ENCODE assay signal across 30 cellular contexts in the genomic region with DNA sequence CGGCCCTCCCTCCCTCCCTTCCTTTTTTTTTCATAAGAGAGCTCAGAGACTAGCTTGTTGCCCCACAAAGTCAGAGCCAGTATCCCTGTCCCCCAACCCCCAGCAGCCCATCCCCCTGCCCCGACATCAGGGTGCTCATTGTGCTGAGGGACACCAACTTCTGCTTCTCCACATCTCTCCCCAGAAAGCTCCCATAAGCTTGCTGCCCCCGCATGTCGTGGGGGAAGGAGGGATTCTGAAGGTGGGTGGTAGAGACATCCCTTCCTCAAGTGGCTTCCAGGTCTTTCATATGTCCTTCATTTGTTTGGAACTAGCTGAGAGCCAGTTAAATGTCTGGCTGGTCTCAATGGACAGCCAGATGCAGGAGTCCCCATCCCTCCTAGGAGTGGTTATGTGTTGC. TPM values are rescaled to one million over a fixed set of nuclear protein-coding genes. Genes with fewer than 3 reads are reported as not detected.
"Had no signal": no experiment of that assay in that cellular context is flagged by ENCODE, and none has a peak within 500 bp of the region (broad histone marks: within the 10 kb centered on the region; RNA-seq: fewer than 3 reads in every experiment).

No MANE protein-coding gene starts in this region.

- DNase-seq: immature natural killer cell; kidney; left ventricle myocardium inferior; midbrain; mucosa of descending colon; naive thymus-derived CD4-positive, alpha-beta T cell; pancreas; retina; right cardiac atrium; sigmoid colon; small intestine; spleen; stimulated activated CD4-positive, alpha-beta T cell treated with anti-CD3 and anti-CD28 coated beads, Interleukin-4, amount 100 ng/mL, for 24 hours; stimulated activated naive CD4-positive, alpha-beta T cell; testis; thyroid gland; transverse colon; upper lobe of left lung had no signal

- H3K36me3 Mint-ChIP-seq: naive thymus-derived CD4-positive, alpha-beta T cell; natural killer cell treated with Interleukin-12 subunit alpha and Interleukin-12 subunit beta and Interleukin-15 and Interleukin-18, amount 100 ng/mL, for 72 hours; stimulated activated effector memory CD8-positive, alpha-beta T cell treated with anti-CD3 and anti-CD28 coated beads, Interleukin-12 subunit alpha, Interleukin-12 subunit beta, amount 100 ng/mL, for 72 hours had no signal

- H3K4me3 Mint-ChIP-seq: immature natural killer cell; naive thymus-derived CD4-positive, alpha-beta T cell; natural killer cell treated with Interleukin-12 subunit alpha and Interleukin-12 subunit beta and Interleukin-15 and Interleukin-18, amount 100 ng/mL, for 72 hours; stimulated activated effector memory CD8-positive, alpha-beta T cell treated with anti-CD3 and anti-CD28 coated beads, Interleukin-12 subunit alpha, Interleukin-12 subunit beta, amount 100 ng/mL, for 72 hours; stimulated activated naive CD8-positive, alpha-beta T cell treated with anti-CD3 and anti-CD28 coated beads, Interleukin-15, Interleukin-2, amounts not matched to agents 100 ng/mL and 50 ng/mL, for 24 hours had no signal

- H3K4me1 Mint-ChIP-seq: immature natural killer cell; naive thymus-derived CD4-positive, alpha-beta T cell had no signal

- H3K27me3 ChIP-seq: testis, thyroid gland, vagina had no signal

- ATAC-seq: mucosa of descending colon; naive thymus-derived CD4-positive, alpha-beta T cell; natural killer cell treated with Interleukin-12 subunit alpha and Interleukin-12 subunit beta and Interleukin-15 and Interleukin-18, amount 100 ng/mL, for 72 hours; pancreas; right cardiac atrium; stimulated activated effector memory CD8-positive, alpha-beta T cell treated with anti-CD3 and anti-CD28 coated beads, Interleukin-12 subunit alpha, Interleukin-12 subunit beta, amount 100 ng/mL, for 72 hours had no signal

- H3K27ac Mint-ChIP-seq: immature natural killer cell; naive thymus-derived CD4-positive, alpha-beta T cell; natural killer cell treated with Interleukin-12 subunit alpha and Interleukin-12 subunit beta and Interleukin-15 and Interleukin-18, amount 100 ng/mL, for 72 hours; stimulated activated naive CD8-positive, alpha-beta T cell treated with anti-CD3 and anti-CD28 coated beads, Interleukin-15, Interleukin-2, amounts not matched to agents 100 ng/mL and 50 ng/mL, for 24 hours had no signal

- H3K27ac ChIP-seq: left ventricle myocardium inferior, pancreas, prostate gland, sigmoid colon, spleen, testis, thyroid gland, transverse colon, upper lobe of left lung, vagina had no signal

- H3K9me3 Mint-ChIP-seq: immature natural killer cell; natural killer cell treated with Interleukin-12 subunit alpha and Interleukin-12 subunit beta and Interleukin-15 and Interleukin-18, amount 100 ng/mL, for 72 hours; stimulated activated effector memory CD8-positive, alpha-beta T cell treated with anti-CD3 and anti-CD28 coated beads, Interleukin-12 subunit alpha, Interleukin-12 subunit beta, amount 100 ng/mL, for 72 hours; stimulated activated naive CD8-positive, alpha-beta T cell treated with anti-CD3 and anti-CD28 coated beads, Interleukin-15, Interleukin-2, amounts not matched to agents 100 ng/mL and 50 ng/mL, for 24 hours had no signal

- H3K4me3 ChIP-seq: left ventricle myocardium inferior, lung, mucosa of descending colon, pancreas, prostate gland, sigmoid colon, spleen, testis, thyroid gland, transverse colon, upper lobe of left lung, vagina had no signal

RNA-seq across cellular contexts. Expression of gene RHBG, which starts 41.2 kb away (rescaled TPM):
- total RNA-seq: left ventricle myocardium inferior; mesenteric fat pad; mucosa of descending colon; myocyte; naive thymus-derived CD4-positive, alpha-beta T cell; natural killer cell treated with Interleukin-12 subunit alpha and Interleukin-12 subunit beta and Interleukin-15 and Interleukin-18, amount 100 ng/mL, for 72 hours; osteoblast; right cardiac atrium; sigmoid colon; subcutaneous adipose tissue; thyroid gland; transverse colon; urinary bladder; vagina had no signal
- polyA plus RNA-seq: immature natural killer cell; lung; naive thymus-derived CD4-positive, alpha-beta T cell; neural cell; sigmoid colon had no signal
